15 cellular contexts compared by ENCODE assay signal in genomic region chr3:117885046-117885445, GRCh38.
A peak's percentile ranks its signal among the peaks of the same experiment; 100 is the strongest.
DNase-seq lines count a peak whose midpoint lies in the region; ATAC-seq and TF ChIP-seq lines count a peak whose summit lies in the region.
"Had no signal": no experiment of that assay in that cellular context is flagged by ENCODE, and none has a peak within 500 bp of the region (broad histone marks: within the 10 kb centered on the region; RNA-seq: fewer than 3 reads in every experiment).

No MANE protein-coding gene starts in this region.

- H3K4me3 ChIP-seq in SK-N-SH (ENCODE audit: low read depth in 2 of 2, low read length in 1 of 2): no peak overlapping the region
- peak overlapping the region; percentile 19; the same call in 1 of the 2 replicates for H3K4me3 ChIP-seq in OCI-LY3 (ENCODE audit: low read length)
- H3K4me3 ChIP-seq: gastroesophageal sphincter had no signal

- H3K9me3 ChIP-seq in SK-N-SH: no peaks in the 10 kb centered on the region
- no peaks in the 10 kb centered on the region for H3K9me3 ChIP-seq in OCI-LY3 (ENCODE audit: insufficient read depth, low read length)
- H3K9me3 ChIP-seq: gastroesophageal sphincter, neutrophil had no signal

- H3K4me1 ChIP-seq in SK-N-SH (ENCODE audit: control insufficient read depth in 1 of 2, insufficient read depth in 2 of 2, low read depth in 1 of 2, low read length in 1 of 2) (peaks cover 0 to 13% of the 10 kb centered on the region in 2 experiments; a peak in 2 of 4 replicates), OCI-LY3 (ENCODE audit: low read length) (peaks cover 17% of the 10 kb centered on the region)
- H3K4me1 ChIP-seq: gastroesophageal sphincter had no signal

- H3K27me3 ChIP-seq in SK-N-SH (ENCODE audit: insufficient read depth): no peaks in the 10 kb centered on the region
- no peaks in the 10 kb centered on the region for H3K27me3 ChIP-seq in OCI-LY3 (ENCODE audit: low read depth, low read length)
- H3K27me3 ChIP-seq: gastroesophageal sphincter, neutrophil had no signal

- no peaks in the 10 kb centered on the region for H3K27me3 Mint-ChIP-seq in stimulated activated memory B cell treated with anti-CD40 and anti-IgM and Interleukin-4, amounts not matched to agents 10 μg/mL and 1 μg/mL and 100 μg/mL, for 72 hours
- H3K27me3 Mint-ChIP-seq: stimulated activated naive CD8-positive, alpha-beta T cell treated with anti-CD3 and anti-CD28 coated beads, Interleukin-15, Interleukin-2, amounts not matched to agents 100 ng/mL and 50 ng/mL, for 24 hours had no signal

- H2AFZ ChIP-seq in SK-N-SH (ENCODE audit: low read depth): no peak overlapping the region
- H2AFZ ChIP-seq in OCI-LY3 (ENCODE audit: low read depth, low read length): no peak overlapping the region

- H3K27ac ChIP-seq in SK-N-SH (ENCODE audit: low read depth in 2 of 2, low read length in 1 of 2) (peak overlapping the region in 1 of 2 experiments; percentile 22; a peak in 1 of 4 replicates), OCI-LY3 (ENCODE audit: low read length) (peak overlapping the region; percentile 27)
- H3K27ac ChIP-seq: gastroesophageal sphincter, neutrophil had no signal

- ATAC-seq in SK-N-SH treated with all-trans-retinoic acid at 6 μM for 48 hours: peak; percentile 52; the same call in 2 of the 3 replicates
- peak; percentile 27 for ATAC-seq in stimulated activated memory B cell treated with anti-CD40 and anti-IgM and Interleukin-4, amounts not matched to agents 10 μg/mL and 1 μg/mL and 100 μg/mL, for 72 hours
- ATAC-seq in GM21576 (IDR thresholded peaks at IDR 0.05; ENCODE audit: unreplicated experiment): no peak
- ATAC-seq in HG03439 (IDR thresholded peaks at IDR 0.05; ENCODE audit: unreplicated experiment): no peak
- ATAC-seq: gastroesophageal sphincter had no signal

- DNase-seq in SK-N-SH: no peak
- no peak for DNase-seq in NCI-H345 treated with DMSO at 0.1 percent for 48 hours (lab: John Stamatoyannopoulos, UW; ENCODE audit: unreplicated experiment)
- DNase-seq: activated CD4-positive, alpha-beta T cell treated with anti-CD3 and anti-CD28 coated beads, Interleukin-2, amount 50 U/mL, for 48 hours; activated naive CD4-positive, alpha-beta T cell treated with Interleukin-2 at 50 U/mL for 16 hours; GF-D8; NCI-H2171 had no signal

- H3K4me3 Mint-ChIP-seq in stimulated activated memory B cell treated with anti-CD40 and anti-IgM and Interleukin-4, amounts not matched to agents 10 μg/mL and 1 μg/mL and 100 μg/mL, for 72 hours: no peak overlapping the region
- H3K4me3 Mint-ChIP-seq: stimulated activated naive CD8-positive, alpha-beta T cell treated with anti-CD3 and anti-CD28 coated beads, Interleukin-15, Interleukin-2, amounts not matched to agents 100 ng/mL and 50 ng/mL, for 24 hours had no signal

- TF ChIP-seq EP300 in SK-N-SH (IDR thresholded peaks at IDR 0.05; ENCODE audit: borderline replicate concordance in 1 of 2, low read depth in 1 of 2, low read length in 1 of 2) (no peak), Ishikawa (IDR thresholded peaks at IDR 0.05; ENCODE audit: borderline replicate concordance) (peak; percentile 19; the same call in 1 of the 2 replicates)

- H3K9me3 Mint-ChIP-seq in stimulated activated memory B cell treated with anti-CD40 and anti-IgM and Interleukin-4, amounts not matched to agents 10 μg/mL and 1 μg/mL and 100 μg/mL, for 72 hours: peaks cover 11% of the 10 kb centered on the region

- H3K9me2 ChIP-seq in SK-N-SH: no peaks in the 10 kb centered on the region

- no peak overlapping the region for H3K9ac ChIP-seq in SK-N-SH
- H3K9ac ChIP-seq in OCI-LY3 (ENCODE audit: low read length): no peak overlapping the region

- H3K4me2 ChIP-seq in SK-N-SH (no peak overlapping the region), OCI-LY3 (ENCODE audit: low read length) (peak overlapping the region; percentile 60)

- H3K79me2 ChIP-seq in SK-N-SH (ENCODE audit: insufficient read depth): no peaks in the 10 kb centered on the region
- H3K79me2 ChIP-seq in OCI-LY3 (ENCODE audit: low read length): no peaks in the 10 kb centered on the region

- no peak overlapping the region for H3K27ac Mint-ChIP-seq in stimulated activated memory B cell treated with anti-CD40 and anti-IgM and Interleukin-4, amounts not matched to agents 10 μg/mL and 1 μg/mL and 100 μg/mL, for 72 hours
- H3K27ac Mint-ChIP-seq: stimulated activated naive CD8-positive, alpha-beta T cell treated with anti-CD3 and anti-CD28 coated beads, Interleukin-15, Interleukin-2, amounts not matched to agents 100 ng/mL and 50 ng/mL, for 24 hours had no signal

- H4K20me1 ChIP-seq in SK-N-SH (ENCODE audit: insufficient read depth) (no peaks in the 10 kb centered on the region), OCI-LY3 (ENCODE audit: insufficient read depth, low read length) (no peaks in the 10 kb centered on the region)

- H3K36me3 ChIP-seq in SK-N-SH (replicated peaks in 1 of 2; ENCODE audit: control insufficient read depth in 1 of 2, insufficient read depth in 2 of 2, low read length in 1 of 2): no peaks in the 10 kb centered on the region
- no peaks in the 10 kb centered on the region for H3K36me3 ChIP-seq in OCI-LY3 (replicated peaks; ENCODE audit: low read depth, low read length)
- H3K36me3 ChIP-seq: gastroesophageal sphincter, neutrophil had no signal

- POLR2A ChIA-PET in SK-N-SH (lab: Yijun Ruan, JAX): no interaction called here

- no peaks in the 10 kb centered on the region for H3K36me3 Mint-ChIP-seq in stimulated activated memory B cell treated with anti-CD40 and anti-IgM and Interleukin-4, amounts not matched to agents 10 μg/mL and 1 μg/mL and 100 μg/mL, for 72 hours

- no peaks in the 10 kb centered on the region for H3K4me1 Mint-ChIP-seq in stimulated activated memory B cell treated with anti-CD40 and anti-IgM and Interleukin-4, amounts not matched to agents 10 μg/mL and 1 μg/mL and 100 μg/mL, for 72 hours

- no peaks in the 10 kb centered on the region for H3F3A ChIP-seq in SK-N-SH (replicated peaks; ENCODE audit: insufficient read depth)

- CTCF ChIA-PET in SK-N-SH (lab: Yijun Ruan, JAX): interaction anchor here (1.0 kb wide), 1 partner anchor 12 kb away, joined by 3 read pairs; no protein-coding TSS in a partner anchor

- TF ChIP-seq CTCF in SK-N-SH (IDR thresholded peaks at IDR 0.05) (no peak), OCI-LY3 (IDR thresholded peaks at IDR 0.05; ENCODE audit: low read depth, low read length) (no peak)

- WGBS in SK-N-SH (ENCODE audit: low lambda C conversion rate): 27% methylated on average over 4 of the region's 4 CpGs

- TF ChIP-seq RAD21 in SK-N-SH (IDR thresholded peaks at IDR 0.05; ENCODE audit: low read length) (no peak), Ishikawa (IDR thresholded peaks at IDR 0.05; ENCODE audit: low read depth) (no peak)

TF ChIP-seq in SK-N-SH treated with all-trans-retinoic acid at 6 μM for 48 hours, 23 proteins besides CTCF, POLR2A, EP300 and RAD21:
- TF ChIP-seq OSR1 (CRISPR knock-in tag; IDR thresholded peaks at IDR 0.05) (no peak), TCF4 (CRISPR knock-in tag; IDR thresholded peaks at IDR 0.05; ENCODE audit: borderline replicate concordance) (no peak), TOX (CRISPR knock-in tag; IDR thresholded peaks at IDR 0.05; ENCODE audit: borderline replicate concordance) (peak; percentile 77; the same call in 1 of the 2 replicates)

TF ChIP-seq in SK-N-SH, 30 proteins besides CTCF, POLR2A, EP300 and RAD21 (continues in another document):
- TF ChIP-seq MEF2A (IDR thresholded peaks at IDR 0.05; ENCODE audit: borderline replicate concordance, low read depth) (no peak), USF1 (IDR thresholded peaks at IDR 0.05; ENCODE audit: borderline replicate concordance, low read depth) (no peak)

TF ChIP-seq in Ishikawa, 13 proteins besides CTCF, POLR2A, EP300 and RAD21:
- no peak for TF ChIP-seq TAF1 (IDR thresholded peaks at IDR 0.05; ENCODE audit: low read depth)
- TF ChIP-seq TCF12 (IDR thresholded peaks at IDR 0.05; ENCODE audit: low read depth): no peak

Comparison
In these comparisons a context has a peak if more than half of its experiments do, and no peak if none do; other contexts are left out.
1. ATAC-seq: peak in SK-N-SH treated with all-trans-retinoic acid at 6 μM for 48 hours (single experiment) and stimulated activated memory B cell treated with anti-CD40 and anti-IgM and Interleukin-4, amounts not matched to agents 10 μg/mL and 1 μg/mL and 100 μg/mL, for 72 hours (single experiment); none in GM21576 (single experiment) and HG03439 (single experiment).